10 cellular contexts compared by ENCODE assay signal in the genomic region with DNA sequence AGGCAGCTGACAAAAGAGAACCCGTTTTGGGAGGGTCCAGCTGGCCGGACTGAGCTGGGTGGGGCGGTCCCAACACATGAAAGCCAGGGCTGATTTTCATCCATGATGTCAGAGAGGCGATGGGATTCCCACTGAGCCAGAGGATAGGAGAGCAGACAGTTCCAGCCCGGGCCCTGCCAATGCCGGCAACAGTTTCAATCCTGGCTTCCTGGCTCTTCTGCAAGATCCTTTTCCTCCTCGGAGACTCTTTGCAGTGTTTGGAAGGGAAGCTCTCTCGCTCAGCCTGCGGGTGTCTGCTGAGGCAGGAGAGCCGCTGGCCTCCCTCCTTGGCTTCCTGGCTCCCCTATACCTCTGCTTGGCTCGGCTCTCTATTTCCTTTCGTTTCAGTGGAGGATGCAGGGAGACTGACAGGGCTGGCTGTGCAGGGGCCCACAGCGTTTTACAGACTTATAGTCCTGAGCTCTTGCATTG.
DNase-seq lines count a peak whose midpoint lies in the region; ATAC-seq and TF ChIP-seq lines count a peak whose summit lies in the region.
"Had no signal": no experiment of that assay in that cellular context is flagged by ENCODE, and none has a peak within 500 bp of the region (broad histone marks: within the 10 kb centered on the region; RNA-seq: fewer than 3 reads in every experiment).

No MANE protein-coding gene starts in this region.

- H3K4me3 ChIP-seq in foreskin fibroblast (ENCODE audit: low read depth in 1 of 2, low read length in 2 of 2) = peak overlapping the region; percentile 45 to 53

- H3K9me3 Mint-ChIP-seq in osteocyte (ENCODE audit: unreplicated experiment) = no peaks in the 10 kb centered on the region
- peaks cover 2 to 3% of the 10 kb centered on the region in 2 donors for H3K9me3 Mint-ChIP-seq in activated T-cell treated with anti-CD3 and anti-CD28 coated beads, Interleukin-2, amount 50 U/mL, for 72 hours

- no peaks in the 10 kb centered on the region for H3K36me3 Mint-ChIP-seq in osteocyte (ENCODE audit: unreplicated experiment)
- no peaks in the 10 kb centered on the region for H3K36me3 Mint-ChIP-seq in activated T-cell treated with anti-CD3 and anti-CD28 coated beads, Interleukin-2, amount 50 U/mL, for 72 hours (ENCODE audit: insufficient read depth in 2 of 2)
- H3K36me3 Mint-ChIP-seq: activated naive CD8-positive, alpha-beta T cell treated with anti-CD3 and anti-CD28 coated beads, Interleukin-2, amount 10 ng/mL, durations not matched to agents 7 days and 5 days had no signal

- H3K4me1 Mint-ChIP-seq in osteocyte (ENCODE audit: unreplicated experiment) = peaks cover 17% of the 10 kb centered on the region
- H3K4me1 Mint-ChIP-seq in activated T-cell treated with anti-CD3 and anti-CD28 coated beads, Interleukin-2, amount 50 U/mL, for 72 hours (ENCODE audit: low read depth) = no peaks in the 10 kb centered on the region
- H3K4me1 Mint-ChIP-seq: activated naive CD8-positive, alpha-beta T cell treated with anti-CD3 and anti-CD28 coated beads, Interleukin-2, amount 10 ng/mL, durations not matched to agents 7 days and 5 days had no signal

- TF ChIP-seq CTCF in foreskin fibroblast (IDR thresholded peaks at IDR 0.05; ENCODE audit: low read depth, low read length) = no peak
- no peak for TF ChIP-seq CTCF in osteocyte (IDR thresholded peaks at IDR 0.05)

- H3K27me3 Mint-ChIP-seq in osteocyte (ENCODE audit: unreplicated experiment) = no peaks in the 10 kb centered on the region
- H3K27me3 Mint-ChIP-seq in activated T-cell treated with anti-CD3 and anti-CD28 coated beads, Interleukin-2, amount 50 U/mL, for 72 hours (ENCODE audit: low read depth) = no peaks in the 10 kb centered on the region
- H3K27me3 Mint-ChIP-seq: activated naive CD8-positive, alpha-beta T cell treated with anti-CD3 and anti-CD28 coated beads, Interleukin-2, amount 10 ng/mL, durations not matched to agents 7 days and 5 days had no signal

- H3K27ac Mint-ChIP-seq in osteocyte (ENCODE audit: unreplicated experiment) = peak overlapping the region; percentile 77
- H3K27ac Mint-ChIP-seq in activated T-cell treated with anti-CD3 and anti-CD28 coated beads, Interleukin-2, amount 50 U/mL, for 72 hours = no peak overlapping the region
- H3K27ac Mint-ChIP-seq: activated naive CD8-positive, alpha-beta T cell treated with anti-CD3 and anti-CD28 coated beads, Interleukin-2, amount 10 ng/mL, durations not matched to agents 7 days and 5 days had no signal

- peak overlapping the region; percentile 42 for H3K4me3 Mint-ChIP-seq in osteocyte (ENCODE audit: unreplicated experiment)
- H3K4me3 Mint-ChIP-seq in activated T-cell treated with anti-CD3 and anti-CD28 coated beads, Interleukin-2, amount 50 U/mL, for 72 hours = no peak overlapping the region
- H3K4me3 Mint-ChIP-seq: activated naive CD8-positive, alpha-beta T cell treated with anti-CD3 and anti-CD28 coated beads, Interleukin-2, amount 10 ng/mL, durations not matched to agents 7 days and 5 days had no signal

- ATAC-seq in SK-N-SH treated with all-trans-retinoic acid at 6 μM for 48 hours = peak; percentile 53
- no peak for ATAC-seq in activated T-cell treated with anti-CD3 and anti-CD28 coated beads, Interleukin-2, amount 50 U/mL, for 72 hours (replicated peaks in 1 of 2)

- DNase-seq in AG20443 (ENCODE audit: low spot score) (peak; percentile 77), foreskin fibroblast (peak; percentile 48 to 70), osteocyte (ENCODE audit: extremely low spot score, unreplicated experiment) (no peak), RKO (ENCODE audit: low spot score) (no peak), GDM1 (lab: John Stamatoyannopoulos, UW) (no peak), GF-D8 (lab: John Stamatoyannopoulos, UW) (no peak)
- DNase-seq in activated T-cell treated with anti-CD3 and anti-CD28 coated beads, Interleukin-2, amount 50 U/mL, for 72 hours = no peak
- DNase-seq: activated naive CD8-positive, alpha-beta T cell treated with anti-CD3 and anti-CD28 coated beads, Interleukin-2, amount 10 ng/mL, durations not matched to agents 7 days and 5 days; NCI-H748 treated with DMSO at 0.1 percent for 48 hours had no signal

TF ChIP-seq in SK-N-SH treated with all-trans-retinoic acid at 6 μM for 48 hours, 23 proteins besides CTCF, POLR2A, EP300 and RAD21:
- TF ChIP-seq, protein P1, sequence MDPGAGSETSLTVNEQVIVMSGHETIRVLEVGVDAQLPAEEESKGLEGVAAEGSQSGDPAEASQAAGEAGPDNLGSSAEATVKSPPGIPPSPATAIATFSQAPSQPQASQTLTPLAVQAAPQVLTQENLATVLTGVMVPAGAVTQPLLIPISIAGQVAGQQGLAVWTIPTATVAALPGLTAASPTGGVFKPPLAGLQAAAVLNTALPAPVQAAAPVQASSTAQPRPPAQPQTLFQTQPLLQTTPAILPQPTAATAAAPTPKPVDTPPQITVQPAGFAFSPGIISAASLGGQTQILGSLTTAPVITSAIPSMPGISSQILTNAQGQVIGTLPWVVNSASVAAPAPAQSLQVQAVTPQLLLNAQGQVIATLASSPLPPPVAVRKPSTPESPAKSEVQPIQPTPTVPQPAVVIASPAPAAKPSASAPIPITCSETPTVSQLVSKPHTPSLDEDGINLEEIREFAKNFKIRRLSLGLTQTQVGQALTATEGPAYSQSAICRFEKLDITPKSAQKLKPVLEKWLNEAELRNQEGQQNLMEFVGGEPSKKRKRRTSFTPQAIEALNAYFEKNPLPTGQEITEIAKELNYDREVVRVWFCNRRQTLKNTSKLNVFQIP (CRISPR knock-in tag; IDR thresholded peaks at IDR 0.05; ENCODE audit: borderline replicate concordance, low read depth) = no peak
- no peak for TF ChIP-seq OSR1 (CRISPR knock-in tag; IDR thresholded peaks at IDR 0.05)
- no peak for TF ChIP-seq GLIS3 (CRISPR knock-in tag; IDR thresholded peaks at IDR 0.05)
- TF ChIP-seq TOX (CRISPR knock-in tag; IDR thresholded peaks at IDR 0.05; ENCODE audit: borderline replicate concordance) = no peak
- TF ChIP-seq ISL1 (CRISPR knock-in tag; IDR thresholded peaks at IDR 0.05) = no peak
- no peak for TF ChIP-seq CSDC2 (CRISPR knock-in tag; IDR thresholded peaks at IDR 0.05)
- TF ChIP-seq, protein P2, sequence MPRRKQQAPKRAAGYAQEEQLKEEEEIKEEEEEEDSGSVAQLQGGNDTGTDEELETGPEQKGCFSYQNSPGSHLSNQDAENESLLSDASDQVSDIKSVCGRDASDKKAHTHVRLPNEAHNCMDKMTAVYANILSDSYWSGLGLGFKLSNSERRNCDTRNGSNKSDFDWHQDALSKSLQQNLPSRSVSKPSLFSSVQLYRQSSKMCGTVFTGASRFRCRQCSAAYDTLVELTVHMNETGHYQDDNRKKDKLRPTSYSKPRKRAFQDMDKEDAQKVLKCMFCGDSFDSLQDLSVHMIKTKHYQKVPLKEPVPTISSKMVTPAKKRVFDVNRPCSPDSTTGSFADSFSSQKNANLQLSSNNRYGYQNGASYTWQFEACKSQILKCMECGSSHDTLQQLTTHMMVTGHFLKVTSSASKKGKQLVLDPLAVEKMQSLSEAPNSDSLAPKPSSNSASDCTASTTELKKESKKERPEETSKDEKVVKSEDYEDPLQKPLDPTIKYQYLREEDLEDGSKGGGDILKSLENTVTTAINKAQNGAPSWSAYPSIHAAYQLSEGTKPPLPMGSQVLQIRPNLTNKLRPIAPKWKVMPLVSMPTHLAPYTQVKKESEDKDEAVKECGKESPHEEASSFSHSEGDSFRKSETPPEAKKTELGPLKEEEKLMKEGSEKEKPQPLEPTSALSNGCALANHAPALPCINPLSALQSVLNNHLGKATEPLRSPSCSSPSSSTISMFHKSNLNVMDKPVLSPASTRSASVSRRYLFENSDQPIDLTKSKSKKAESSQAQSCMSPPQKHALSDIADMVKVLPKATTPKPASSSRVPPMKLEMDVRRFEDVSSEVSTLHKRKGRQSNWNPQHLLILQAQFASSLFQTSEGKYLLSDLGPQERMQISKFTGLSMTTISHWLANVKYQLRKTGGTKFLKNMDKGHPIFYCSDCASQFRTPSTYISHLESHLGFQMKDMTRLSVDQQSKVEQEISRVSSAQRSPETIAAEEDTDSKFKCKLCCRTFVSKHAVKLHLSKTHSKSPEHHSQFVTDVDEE (CRISPR knock-in tag; IDR thresholded peaks at IDR 0.05) = no peak
- TF ChIP-seq, protein P3, sequence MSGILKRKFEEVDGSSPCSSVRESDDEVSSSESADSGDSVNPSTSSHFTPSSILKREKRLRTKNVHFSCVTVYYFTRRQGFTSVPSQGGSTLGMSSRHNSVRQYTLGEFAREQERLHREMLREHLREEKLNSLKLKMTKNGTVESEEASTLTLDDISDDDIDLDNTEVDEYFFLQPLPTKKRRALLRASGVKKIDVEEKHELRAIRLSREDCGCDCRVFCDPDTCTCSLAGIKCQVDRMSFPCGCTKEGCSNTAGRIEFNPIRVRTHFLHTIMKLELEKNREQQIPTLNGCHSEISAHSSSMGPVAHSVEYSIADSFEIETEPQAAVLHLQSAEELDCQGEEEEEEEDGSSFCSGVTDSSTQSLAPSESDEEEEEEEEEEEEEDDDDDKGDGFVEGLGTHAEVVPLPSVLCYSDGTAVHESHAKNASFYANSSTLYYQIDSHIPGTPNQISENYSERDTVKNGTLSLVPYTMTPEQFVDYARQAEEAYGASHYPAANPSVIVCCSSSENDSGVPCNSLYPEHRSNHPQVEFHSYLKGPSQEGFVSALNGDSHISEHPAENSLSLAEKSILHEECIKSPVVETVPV (CRISPR knock-in tag; IDR thresholded peaks at IDR 0.05) = no peak
- no peak for TF ChIP-seq PPARA (CRISPR knock-in tag; IDR thresholded peaks at IDR 0.05; ENCODE audit: borderline replicate concordance)
- TF ChIP-seq TCF4 (CRISPR knock-in tag; IDR thresholded peaks at IDR 0.05; ENCODE audit: borderline replicate concordance) = no peak
- no peak for TF ChIP-seq ZFP3 (CRISPR knock-in tag; IDR thresholded peaks at IDR 0.05)

Comparison
In these comparisons a context has a peak if more than half of its experiments do, and no peak if none do; other contexts are left out.
1. DNase-seq: peak in AG20443 (single experiment) and foreskin fibroblast (2 of 2); none in osteocyte (single experiment), RKO (single experiment), GDM1 (single experiment), activated T-cell treated with anti-CD3 and anti-CD28 coated beads, Interleukin-2, amount 50 U/mL, for 72 hours (0 of 2) and GF-D8 (single experiment).